Comparison of ENCODE assay signal across 26 cellular contexts in genomic region chr10:129833366-129833765, GRCh38.
"Had no signal": no experiment of that assay in that cellular context is flagged by ENCODE, and none has a peak within 500 bp of the region (broad histone marks: within the 10 kb centered on the region; RNA-seq: fewer than 3 reads in every experiment).

No MANE protein-coding gene starts in this region.

- H3K4me3 Mint-ChIP-seq: activated CD4-positive, alpha-beta T cell treated with anti-CD3 and anti-CD28 coated beads, Interleukin-2, amount 10 ng/mL, durations not matched to agents 7 days and 5 days; activated CD8-positive, alpha-beta T cell treated with anti-CD3 and anti-CD28 coated beads, Interleukin-2, amount 10 ng/mL, durations not matched to agents 7 days and 5 days; activated naive CD4-positive, alpha-beta T cell treated with anti-CD3 and anti-CD28 coated beads, Interleukin-2, amount 50 U/mL, for 24 hours; activated naive CD8-positive, alpha-beta T cell treated with anti-CD3 and anti-CD28 coated beads, Interleukin-2, amount 10 ng/mL, durations not matched to agents 7 days and 5 days; activated T-cell treated with anti-CD3 and anti-CD28 coated beads, Interleukin-2, amount 50 U/mL, for 24 hours; central memory CD8-positive, alpha-beta T cell had no signal

- H3K27ac Mint-ChIP-seq: activated CD4-positive, alpha-beta T cell treated with anti-CD3 and anti-CD28 coated beads, Interleukin-2, amount 10 ng/mL, durations not matched to agents 7 days and 5 days; activated CD8-positive, alpha-beta T cell treated with anti-CD3 and anti-CD28 coated beads, Interleukin-2, amount 10 ng/mL, durations not matched to agents 7 days and 5 days; activated naive CD4-positive, alpha-beta T cell treated with anti-CD3 and anti-CD28 coated beads, Interleukin-2, amount 50 U/mL, for 24 hours; activated naive CD8-positive, alpha-beta T cell treated with anti-CD3 and anti-CD28 coated beads, Interleukin-2, amount 10 ng/mL, durations not matched to agents 7 days and 5 days; activated T-cell treated with anti-CD3 and anti-CD28 coated beads, Interleukin-2, amount 50 U/mL, for 24 hours; activated T-helper 2 cell treated with anti-CD3 and anti-CD28 coated beads, Interferon-gamma antibody, Interleukin-2, Interleukin-4, amounts not matched to agents 10 μg/mL and 5 μg/mL and 100 μg/mL, durations not matched to agents 14 hours and 24 hours and 36 hours had no signal

- H3K4me3 ChIP-seq: ascending aorta, cardiac muscle cell, K562, Peyer's patch, SK-N-MC had no signal

- H3K36me3 ChIP-seq: ascending aorta, cardiac muscle cell, Peyer's patch had no signal

- H3K4me1 ChIP-seq: ascending aorta, Peyer's patch had no signal

- ATAC-seq: activated CD8-positive, alpha-beta T cell treated with anti-CD3 and anti-CD28 coated beads, Interleukin-2, amount 10 ng/mL, durations not matched to agents 7 days and 5 days; K562; PC-3 had no signal

- H3K4me1 Mint-ChIP-seq: activated CD4-positive, alpha-beta T cell treated with anti-CD3 and anti-CD28 coated beads, Interleukin-2, amount 10 ng/mL, durations not matched to agents 7 days and 5 days; activated naive CD4-positive, alpha-beta T cell treated with anti-CD3 and anti-CD28 coated beads, Interleukin-2, amount 50 U/mL, for 24 hours; activated naive CD8-positive, alpha-beta T cell treated with anti-CD3 and anti-CD28 coated beads, Interleukin-2, amount 10 ng/mL, durations not matched to agents 7 days and 5 days; central memory CD8-positive, alpha-beta T cell had no signal

- H3K27ac ChIP-seq: ascending aorta, cardiac muscle cell, Peyer's patch, SK-N-MC had no signal

- DNase-seq: activated CD4-positive, alpha-beta T cell treated with anti-CD3 and anti-CD28 coated beads, Interleukin-2, amount 10 ng/mL, durations not matched to agents 7 days and 5 days; activated CD4-positive, alpha-beta T cell treated with anti-CD3 and anti-CD28 coated beads, Interleukin-2, amount 50 U/mL, for 48 hours; activated CD8-positive, alpha-beta T cell treated with anti-CD3 and anti-CD28 coated beads, Interleukin-2, amount 10 ng/mL, durations not matched to agents 7 days and 5 days; activated gamma-delta T cell; activated naive CD4-positive, alpha-beta T cell treated with Interleukin-2 at 50 U/mL for 16 hours; activated naive CD8-positive, alpha-beta T cell treated with anti-CD3 and anti-CD28 coated beads, Interleukin-2, amount 10 ng/mL, durations not matched to agents 7 days and 5 days; activated T-cell treated with anti-CD3 and anti-CD28 coated beads, Interleukin-2, amount 50 U/mL, for 24 hours; NCI-H1092 treated with DMSO at 0.1 percent for 48 hours; NCI-H1694; NCI-H1930; NCI-H2107; NCI-H226; NCI-H446 treated with DMSO at 0.1 percent for 48 hours; NCI-H524; NK-92 treated with Interleukin-12 subunit alpha and Interleukin-12 subunit beta, amount 100 ng/mL, for 24 hours; PC-3; Peyer's patch; RPMI8226; T1000 had no signal

- H3K27me3 ChIP-seq: ascending aorta, cardiac muscle cell, Peyer's patch had no signal

- H3K9me3 Mint-ChIP-seq: activated CD4-positive, alpha-beta T cell treated with anti-CD3 and anti-CD28 coated beads, Interleukin-2, amount 10 ng/mL, durations not matched to agents 7 days and 5 days; activated naive CD4-positive, alpha-beta T cell treated with anti-CD3 and anti-CD28 coated beads, Interleukin-2, amount 50 U/mL, for 24 hours; activated naive CD8-positive, alpha-beta T cell treated with anti-CD3 and anti-CD28 coated beads, Interleukin-2, amount 10 ng/mL, durations not matched to agents 7 days and 5 days; activated T-cell treated with anti-CD3 and anti-CD28 coated beads, Interleukin-2, amount 50 U/mL, for 24 hours; activated T-helper 2 cell treated with anti-CD3 and anti-CD28 coated beads, Interferon-gamma antibody, Interleukin-2, Interleukin-4, amounts not matched to agents 10 μg/mL and 5 μg/mL and 100 μg/mL, durations not matched to agents 14 hours and 24 hours and 36 hours; central memory CD8-positive, alpha-beta T cell had no signal

- H3K27me3 Mint-ChIP-seq: activated CD4-positive, alpha-beta T cell treated with anti-CD3 and anti-CD28 coated beads, Interleukin-2, amount 10 ng/mL, durations not matched to agents 7 days and 5 days; activated naive CD4-positive, alpha-beta T cell treated with anti-CD3 and anti-CD28 coated beads, Interleukin-2, amount 50 U/mL, for 24 hours; activated naive CD8-positive, alpha-beta T cell treated with anti-CD3 and anti-CD28 coated beads, Interleukin-2, amount 10 ng/mL, durations not matched to agents 7 days and 5 days; activated T-cell treated with anti-CD3 and anti-CD28 coated beads, Interleukin-2, amount 50 U/mL, for 24 hours; central memory CD8-positive, alpha-beta T cell had no signal

- H3K9me3 ChIP-seq: ascending aorta, Peyer's patch had no signal
